ENCODE assay signal across 36 cellular contexts in the genomic region with DNA sequence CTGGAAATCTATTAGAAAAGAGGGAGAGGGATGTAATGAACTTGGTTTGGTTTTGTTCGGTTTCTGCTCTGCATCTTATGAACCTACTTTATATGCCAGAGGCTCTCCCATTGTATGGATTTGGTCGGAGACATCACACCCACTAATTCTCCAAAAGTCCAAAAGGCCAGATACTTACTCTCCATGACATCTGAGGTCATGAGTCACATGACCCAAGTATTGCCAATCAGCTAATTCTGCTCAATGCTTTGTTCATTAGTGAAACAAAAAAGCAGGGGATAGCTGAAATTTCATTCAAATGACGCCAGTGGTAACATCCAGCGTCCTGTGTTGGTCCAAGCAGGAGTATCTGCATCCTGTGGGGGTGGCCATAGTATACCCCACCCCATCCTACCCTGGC.
"Had no signal": no experiment of that assay in that cellular context is flagged by ENCODE, and none has a peak within 500 bp of the region (broad histone marks: within the 10 kb centered on the region; RNA-seq: fewer than 3 reads in every experiment).

No MANE protein-coding gene starts in this region.

- H3K27ac Mint-ChIP-seq: activated B cell treated with CpG ODN at 0.5 μM for 24 hours; activated CD4-positive, alpha-beta memory T cell treated with anti-CD3 and anti-CD28 coated beads for 36 hours; activated CD4-positive, alpha-beta T cell treated with anti-CD3 and anti-CD28 coated beads, Interleukin-2, amount 10 ng/mL, durations not matched to agents 24 days and 14 days; activated CD8-positive, alpha-beta T cell treated with anti-CD3 and anti-CD28 coated beads for 36 hours; activated naive CD4-positive, alpha-beta T cell treated with anti-CD3 and anti-CD28 coated beads for 36 hours; activated naive CD4-positive, alpha-beta T cell treated with anti-CD3 and anti-CD28 coated beads, Interleukin-2, amount 50 U/mL, for 72 hours; activated naive CD8-positive, alpha-beta T cell treated with anti-CD3 and anti-CD28 coated beads for 36 hours; activated T-cell treated with anti-CD3 and anti-CD28 coated beads, Interleukin-2, amount 50 U/mL, for 72 hours; activated T-helper 1 cell treated with anti-CD3 and anti-CD28 coated beads, Interleukin-12 subunit alpha, Interleukin-12 subunit beta, Interleukin-2, Interleukin-4 antibody, amounts not matched to agents 30 ng/mL and 10 ng/mL and 1 ng/mL, durations not matched to agents 14 hours and 24 hours and 36 hours; activated T-helper 17 cell treated with anti-CD3 and anti-CD28 coated beads, Interleukin-2, amount 50 U/mL, for 72 hours; T-helper 2 cell treated with Interferon-gamma antibody and Interleukin-4, amounts not matched to agents 5 μg/mL and 100 μg/mL, for 36 hours had no signal

- H3K27me3 Mint-ChIP-seq: activated CD4-positive, alpha-beta memory T cell treated with anti-CD3 and anti-CD28 coated beads for 36 hours; activated CD8-positive, alpha-beta T cell treated with anti-CD3 and anti-CD28 coated beads for 36 hours; activated naive CD8-positive, alpha-beta T cell treated with anti-CD3 and anti-CD28 coated beads for 36 hours; activated T-helper 17 cell treated with anti-CD3 and anti-CD28 coated beads, Interleukin-2, amount 50 U/mL, for 72 hours; T-cell had no signal

- H3K4me1 Mint-ChIP-seq: activated B cell treated with CpG ODN at 0.5 μM for 24 hours had no signal

- FAIRE-seq: astrocyte, TTC549 had no signal

- H3K27ac ChIP-seq: adrenal gland, body of pancreas, brain microvascular endothelial cell, breast epithelium, VCaP had no signal

- H3K9me3 ChIP-seq: adrenal gland, body of pancreas, breast epithelium had no signal

- H3K36me3 Mint-ChIP-seq: activated CD4-positive, alpha-beta memory T cell treated with anti-CD3 and anti-CD28 coated beads for 36 hours; activated naive CD8-positive, alpha-beta T cell treated with anti-CD3 and anti-CD28 coated beads for 36 hours; T-cell had no signal

- H3K4me1 ChIP-seq: adrenal gland, body of pancreas, breast epithelium had no signal

- H3K4me3 ChIP-seq: adrenal gland, body of pancreas, breast epithelium had no signal

- H3K9me3 Mint-ChIP-seq: activated B cell treated with CpG ODN at 0.5 μM for 24 hours; activated CD4-positive, alpha-beta memory T cell treated with anti-CD3 and anti-CD28 coated beads for 36 hours; activated CD8-positive, alpha-beta T cell treated with anti-CD3 and anti-CD28 coated beads for 36 hours; activated T-cell treated with anti-CD3 and anti-CD28 coated beads, Interleukin-2, amount 50 U/mL, for 4 hours; T-helper 2 cell treated with Interferon-gamma antibody and Interleukin-4, amounts not matched to agents 5 μg/mL and 100 μg/mL, for 36 hours had no signal

- H3K27me3 ChIP-seq: adrenal gland, body of pancreas, brain microvascular endothelial cell had no signal

- DNase-seq: activated B cell treated with CpG ODN at 0.5 μM for 24 hours; activated CD4-positive, alpha-beta memory T cell treated with anti-CD3 and anti-CD28 coated beads for 36 hours; activated CD4-positive, alpha-beta T cell treated with anti-CD3 and anti-CD28 coated beads for 4 hours; activated CD4-positive, alpha-beta T cell treated with anti-CD3 and anti-CD28 coated beads, Interleukin-2, amount 10 ng/mL, durations not matched to agents 24 days and 14 days; activated CD4-positive, alpha-beta T cell treated with anti-CD3 and anti-CD28 coated beads, Interleukin-2, amount 50 U/mL, for 1 hour; activated CD4-positive, alpha-beta T cell treated with anti-CD3 and anti-CD28 coated beads, Interleukin-2, amount 50 U/mL, for 4 hours; activated CD4-positive, CD25-positive, alpha-beta regulatory T cell treated with anti-CD3 and anti-CD28 coated beads, Interleukin-2, amount 50 U/mL, for 72 hours; activated CD8-positive, alpha-beta memory T cell treated with anti-CD3 and anti-CD28 coated beads, Interleukin-2, amount 50 U/mL, for 4 hours; activated CD8-positive, alpha-beta T cell treated with anti-CD3 and anti-CD28 coated beads for 36 hours; activated effector memory CD4-positive, alpha-beta T cell treated with anti-CD3 and anti-CD28 coated beads, Interleukin-2, amount 50 U/mL, for 16 hours; activated gamma-delta T cell treated with Interleukin-2 at 50 U/mL for 16 hours; activated naive CD4-positive, alpha-beta T cell; activated naive CD4-positive, alpha-beta T cell treated with anti-CD3 and anti-CD28 coated beads for 36 hours; activated naive CD4-positive, alpha-beta T cell treated with anti-CD3 and anti-CD28 coated beads, Interleukin-2, amount 50 U/mL, for 16 hours; activated naive CD8-positive, alpha-beta T cell treated with anti-CD3 and anti-CD28 coated beads for 36 hours; activated T-cell treated with anti-CD3 and anti-CD28 coated beads for 4 hours; activated T-cell treated with anti-CD3 and anti-CD28 coated beads, Interleukin-2, amount 50 U/mL, for 1 hour; activated T-cell treated with anti-CD3 and anti-CD28 coated beads, Interleukin-2, amount 50 U/mL, for 4 hours; activated T-cell treated with anti-CD3 and anti-CD28 coated beads, Interleukin-2, amount 50 U/mL, for 72 hours; adrenal gland; amniotic stem cell; aorta; body of pancreas; brain microvascular endothelial cell; central memory CD4-positive, alpha-beta T cell; T-cell; T-helper 2 cell; T-helper 9 cell had no signal

- H3K36me3 ChIP-seq: adrenal gland, brain microvascular endothelial cell, breast epithelium had no signal

- ATAC-seq: activated CD8-positive, alpha-beta T cell treated with anti-CD3 and anti-CD28 coated beads for 36 hours; activated naive CD4-positive, alpha-beta T cell treated with anti-CD3 and anti-CD28 coated beads, Interleukin-2, amount 50 U/mL, for 72 hours; activated T-cell treated with anti-CD3 and anti-CD28 coated beads, Interleukin-2, amount 50 U/mL, for 4 hours; activated T-cell treated with anti-CD3 and anti-CD28 coated beads, Interleukin-2, amount 50 U/mL, for 72 hours; activated T-helper 17 cell treated with anti-CD3 and anti-CD28 coated beads, Interleukin-2, amount 50 U/mL, for 72 hours; body of pancreas; T-cell had no signal

- H3K4me3 Mint-ChIP-seq: activated B cell treated with CpG ODN at 0.5 μM for 24 hours; activated CD4-positive, alpha-beta memory T cell treated with anti-CD3 and anti-CD28 coated beads for 36 hours; activated CD4-positive, alpha-beta T cell treated with anti-CD3 and anti-CD28 coated beads, Interleukin-2, amount 10 ng/mL, durations not matched to agents 24 days and 14 days; activated CD8-positive, alpha-beta T cell treated with anti-CD3 and anti-CD28 coated beads for 36 hours; activated naive CD4-positive, alpha-beta T cell treated with anti-CD3 and anti-CD28 coated beads for 36 hours; activated naive CD8-positive, alpha-beta T cell treated with anti-CD3 and anti-CD28 coated beads for 36 hours; activated T-cell treated with anti-CD3 and anti-CD28 coated beads, Interleukin-2, amount 50 U/mL, for 4 hours; activated T-cell treated with anti-CD3 and anti-CD28 coated beads, Interleukin-2, amount 50 U/mL, for 72 hours; activated T-helper 1 cell treated with anti-CD3 and anti-CD28 coated beads, Interleukin-12 subunit alpha, Interleukin-12 subunit beta, Interleukin-2, Interleukin-4 antibody, amounts not matched to agents 30 ng/mL and 10 ng/mL and 1 ng/mL, durations not matched to agents 14 hours and 24 hours and 36 hours; activated T-helper 17 cell treated with anti-CD3 and anti-CD28 coated beads, Interleukin-2, amount 50 U/mL, for 72 hours; T-cell; T-helper 2 cell treated with Interferon-gamma antibody and Interleukin-4, amounts not matched to agents 5 μg/mL and 100 μg/mL, for 36 hours had no signal
